Comparison of ENCODE assay signal across 4 cellular contexts in genomic region chr2:177835418-177836204, GRCh38.
A peak's percentile ranks its signal among the peaks of the same experiment; 100 is the strongest.
DNase-seq lines count a peak whose midpoint lies in the region; ATAC-seq, FAIRE-seq and TF ChIP-seq lines count a peak whose summit lies in the region.
"Not testable (repeated sequence)": the region's sequence is repeated elsewhere in the genome, so short reads cannot be mapped to it uniquely, and the experiment has no call there.

No MANE protein-coding gene starts in this region.

- not testable (repeated sequence) for H3K27ac ChIP-seq in kidney (ENCODE audit: low read depth in 2 of 2, low read length in 2 of 2); HepG2 (ENCODE audit: extremely low read length, insufficient read depth, low read length); spleen

- not testable (repeated sequence) for ATAC-seq in HepG2

- TF ChIP-seq CTCF in chondrocyte (IDR thresholded peaks at IDR 0.05); kidney (IDR thresholded peaks at IDR 0.05; ENCODE audit: borderline replicate concordance, extremely low read depth, insufficient read depth); HepG2 (CRISPR knock-in tag; IDR thresholded peaks at IDR 0.05); spleen (IDR thresholded peaks at IDR 0.05 in 8 of 11, conservative IDR thresholded peaks at IDR 0.05 in 3 of 11): not testable (repeated sequence)

- not testable (repeated sequence) for H3K9ac ChIP-seq in kidney (ENCODE audit: low read length in 2 of 2); HepG2 (ENCODE audit: insufficient read depth, low read depth, low read length)

- FAIRE-seq in kidney (lab: Jason Lieb, UNC); HepG2 (lab: Jason Lieb, UNC): not testable (repeated sequence)

- not testable (repeated sequence) for H3K4me3 ChIP-seq in kidney (ENCODE audit: low read length in 2 of 2); HepG2 (replicated peaks in 1 of 3; ENCODE audit: insufficient read depth in 1 of 3, low read depth in 2 of 3, low read length in 3 of 3); spleen

- not testable (repeated sequence) for TF ChIP-seq EP300 in HepG2 (IDR thresholded peaks at IDR 0.05; ENCODE audit: low read depth in 2 of 2, low read length in 2 of 2); HepG2 (CRISPR knock-in tag; IDR thresholded peaks at IDR 0.05; ENCODE audit: borderline replicate concordance)

- not testable (repeated sequence) for H3K4me3 Mint-ChIP-seq in chondrocyte (ENCODE audit: unreplicated experiment)

- H3K36me3 Mint-ChIP-seq in chondrocyte (ENCODE audit: low read depth): not testable (repeated sequence)

- intact Hi-C loops in kidney (cut with DNase I); HepG2 (cut with micrococcal nuclease; ENCODE audit: unreplicated experiment); spleen (cut with DNase I; ENCODE audit: low total_unique reads): not testable (repeated sequence)

- not testable (repeated sequence) for H3K27me3 Mint-ChIP-seq in chondrocyte (ENCODE audit: low read depth)

- not testable (repeated sequence) for TF ChIP-seq POLR2A in HepG2 (IDR thresholded peaks at IDR 0.05; ENCODE audit: insufficient read depth in 1 of 2, low read depth in 2 of 2, low read length in 2 of 2); spleen (IDR thresholded peaks at IDR 0.05)

- H3K79me2 ChIP-seq in HepG2 (ENCODE audit: insufficient read depth, low read length): not testable (repeated sequence)

- not testable (repeated sequence) for H3K27me3 ChIP-seq in HepG2 (ENCODE audit: control insufficient read depth in 1 of 2, insufficient read depth in 2 of 2, low read length in 2 of 2); spleen (replicated peaks in 1 of 7)

- not testable (repeated sequence) for H3K4me2 ChIP-seq in HepG2 (ENCODE audit: low read depth, low read length)

- WGBS in HepG2 (ENCODE audit: low lambda C conversion rate): 75% methylated on average over 16 of the region's 27 CpGs
- WGBS in spleen, 5 donors: 86 to 97% (median 95%) methylated on average over 16 to 27 of the region's 27 CpGs

- not testable (repeated sequence) for TF ChIP-seq RAD21 in HepG2 (CRISPR knock-in tag; IDR thresholded peaks at IDR 0.05)

- not testable (repeated sequence) for H2AFZ ChIP-seq in HepG2 (ENCODE audit: low read length)

- POLR2A ChIA-PET in HepG2 (lab: Yijun Ruan, JAX): not testable (repeated sequence)

- H3K9me3 ChIP-seq in kidney (ENCODE audit: control insufficient read depth in 1 of 2, low read length in 2 of 2): not testable (repeated sequence)
- H3K9me3 ChIP-seq in HepG2 (ENCODE audit: low read length) (peaks cover 42% of the 10 kb centered on the region), spleen (peaks cover 0 to 44% (median 24%) of the 10 kb centered on the region in 8 donors)

- not testable (repeated sequence) for H3K36me3 ChIP-seq in kidney (ENCODE audit: control insufficient read depth in 1 of 2, insufficient read depth in 2 of 2, low read length in 2 of 2); HepG2 (replicated peaks in 1 of 2; ENCODE audit: control insufficient read depth in 1 of 2, insufficient read depth in 2 of 2, low read length in 2 of 2); spleen

- H3K9me3 Mint-ChIP-seq in chondrocyte (ENCODE audit: low read depth): not testable (repeated sequence)

- H3K27ac Mint-ChIP-seq in chondrocyte (ENCODE audit: unreplicated experiment): not testable (repeated sequence)

- CTCF ChIA-PET in HepG2 (lab: Yijun Ruan, JAX; ENCODE audit: low intra/inter-chr PET ratio, low total read pairs): not testable (repeated sequence)

- in situ Hi-C loops in HepG2 (cut with HindIII; ENCODE audit: extremely low pct_ligation_motif_present, low pct_unique_long_range_greater_than_20kb): not testable (repeated sequence)

- peak; percentile 72 for DNase-seq in chondrocyte (ENCODE audit: low spot score)
- DNase-seq in kidney: peak; percentile 46
- DNase-seq in HepG2 (ENCODE audit: low spot score): not testable (repeated sequence)
- DNase-seq in spleen: peak; percentile 55

- H3K4me1 ChIP-seq in kidney (ENCODE audit: control insufficient read depth in 1 of 2, insufficient read depth in 1 of 2, low read depth in 1 of 2, low read length in 2 of 2); HepG2 (ENCODE audit: insufficient read depth, low read length); spleen: not testable (repeated sequence)

- H4K20me1 ChIP-seq in HepG2 (ENCODE audit: insufficient read depth, low read length): not testable (repeated sequence)

- not testable (repeated sequence) for BruUV-seq in HepG2 (replicated peaks; lab: Mats Ljungman, UMichigan)

- not testable (repeated sequence) for H3K4me1 Mint-ChIP-seq in chondrocyte (ENCODE audit: low read depth)

TF ChIP-seq in HepG2, 621 proteins besides CTCF, POLR2A, EP300 and RAD21:
- TF ChIP-seq ZNF850 (CRISPR knock-in tag; conservative IDR thresholded peaks at IDR 0.05): 0 out of 2 replicates have a peak, but pooled peaks have one; percentile 69
TF ChIP-seq in HepG2: peak in this region for 1; not testable (repeated sequence) for 620.
